Comparison of ENCODE assay signal across 24 cellular contexts in the genomic region with DNA sequence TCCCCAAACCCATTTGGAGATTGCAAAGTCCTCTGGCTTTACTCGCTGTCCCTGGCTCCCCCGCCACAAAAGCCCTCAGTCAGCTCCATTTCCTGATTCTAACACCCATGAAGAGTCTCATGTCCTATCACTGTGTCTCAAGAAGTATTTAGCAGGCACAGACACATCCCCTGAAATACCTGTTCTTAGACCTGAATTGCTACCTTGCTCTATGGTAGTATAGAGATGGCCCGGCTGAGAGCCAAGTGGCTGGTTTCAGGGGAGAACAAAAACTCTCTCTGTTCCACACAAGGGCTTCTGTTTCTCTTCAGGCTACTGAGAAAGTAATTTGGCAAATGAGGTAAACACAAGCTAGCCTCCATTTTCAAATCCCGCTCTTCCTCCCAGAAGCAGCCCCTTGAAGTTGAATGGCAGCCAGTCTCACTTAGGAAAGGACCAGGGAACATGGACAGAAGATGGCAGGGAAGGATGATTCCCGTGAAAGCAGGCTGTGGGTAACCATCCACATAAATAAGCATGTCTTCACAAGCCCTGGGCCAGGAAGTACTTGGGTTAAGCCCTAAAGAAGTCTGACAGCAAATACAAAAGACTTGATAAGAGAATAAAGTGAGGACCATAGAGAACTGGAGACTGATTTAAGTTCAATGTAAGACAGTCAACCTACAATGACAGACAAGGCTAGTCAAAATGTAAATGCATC.
DNase-seq lines count a peak whose midpoint lies in the region; ATAC-seq and TF ChIP-seq lines count a peak whose summit lies in the region.
"Had no signal": no experiment of that assay in that cellular context is flagged by ENCODE, and none has a peak within 500 bp of the region (broad histone marks: within the 10 kb centered on the region; RNA-seq: fewer than 3 reads in every experiment).

No MANE protein-coding gene starts in this region.

- peak overlapping the region; percentile 76 to 83 for H3K27ac ChIP-seq in breast epithelium
- H3K27ac ChIP-seq: stomach, transverse colon, WERI-Rb-1 had no signal

- H3K27me3 ChIP-seq in breast epithelium = no peaks in the 10 kb centered on the region
- H3K27me3 ChIP-seq: stomach, transverse colon had no signal

- H3K27me3 Mint-ChIP-seq in MCF 10A (ENCODE audit: insufficient read depth, unreplicated experiment) (no peaks in the 10 kb centered on the region), nephron progenitor cell (ENCODE audit: low read depth, poor library complexity) (peaks cover 11% of the 10 kb centered on the region), type B pancreatic cell (no peaks in the 10 kb centered on the region)

- H3K36me3 ChIP-seq in breast epithelium = no peaks in the 10 kb centered on the region
- H3K36me3 ChIP-seq: stomach, transverse colon, WERI-Rb-1 had no signal

- H3K9me3 ChIP-seq in breast epithelium = no peaks in the 10 kb centered on the region
- H3K9me3 ChIP-seq: stomach, transverse colon had no signal

- TF ChIP-seq CTCF in breast epithelium (IDR thresholded peaks at IDR 0.05) = no peak
- no peak for TF ChIP-seq CTCF in MCF 10A (IDR thresholded peaks at IDR 0.05; ENCODE audit: unreplicated experiment)
- TF ChIP-seq CTCF in epithelial cell of esophagus (IDR thresholded peaks at IDR 0.05; ENCODE audit: insufficient read depth, low read depth, low read length, missing control alignments) = no peak
- TF ChIP-seq CTCF in nephron progenitor cell (IDR thresholded peaks at IDR 0.05) = no peak
- TF ChIP-seq CTCF in type B pancreatic cell (conservative IDR thresholded peaks at IDR 0.05) = no peak

- H3K27ac Mint-ChIP-seq in MCF 10A (ENCODE audit: low read depth, unreplicated experiment) (no peak overlapping the region), nephron progenitor cell (peak overlapping the region; percentile 68), type B pancreatic cell (peak overlapping the region; percentile 97)
- H3K27ac Mint-ChIP-seq: activated CD8-positive, alpha-beta memory T cell treated with anti-CD3 and anti-CD28 coated beads, Interleukin-2, amount 10 ng/mL, durations not matched to agents 7 days and 5 days; activated naive CD4-positive, alpha-beta T cell treated with anti-CD3 and anti-CD28 coated beads for 36 hours; activated T-cell treated with anti-CD3 and anti-CD28 coated beads, Interleukin-2, amount 50 U/mL, for 72 hours; CD8-positive, alpha-beta memory T cell had no signal

- peak overlapping the region in 1 of 3 donors; percentile 8 for H3K4me3 ChIP-seq in breast epithelium
- H3K4me3 ChIP-seq in epithelial cell of esophagus (ENCODE audit: low read length) = no peak overlapping the region
- H3K4me3 ChIP-seq: stomach, transverse colon had no signal

- ATAC-seq in HG03342 (IDR thresholded peaks at IDR 0.05; ENCODE audit: unreplicated experiment) (no peak), GM18517 (IDR thresholded peaks at IDR 0.05; ENCODE audit: unreplicated experiment) (no peak), HG02938 (IDR thresholded peaks at IDR 0.05; ENCODE audit: unreplicated experiment) (no peak)
- ATAC-seq: activated CD8-positive, alpha-beta memory T cell treated with anti-CD3 and anti-CD28 coated beads, Interleukin-2, amount 10 ng/mL, durations not matched to agents 7 days and 5 days; activated T-cell treated with anti-CD3 and anti-CD28 coated beads, Interleukin-2, amount 50 U/mL, for 72 hours had no signal

- CTCF ChIA-PET in MCF 10A (lab: Yijun Ruan, JAX) = interaction anchor here (0.6 to 2.2 kb wide), 6 partner anchors 56 to 882 kb away, joined by 3 to 11 read pairs (median 6); no protein-coding TSS in a partner anchor

- H3K36me3 Mint-ChIP-seq in MCF 10A (ENCODE audit: insufficient read depth, unreplicated experiment) (no peaks in the 10 kb centered on the region), nephron progenitor cell (ENCODE audit: low read depth) (no peaks in the 10 kb centered on the region), type B pancreatic cell (peaks cover 3% of the 10 kb centered on the region)
- H3K36me3 Mint-ChIP-seq: activated CD8-positive, alpha-beta memory T cell treated with anti-CD3 and anti-CD28 coated beads, Interleukin-2, amount 10 ng/mL, durations not matched to agents 7 days and 5 days; CD8-positive, alpha-beta memory T cell had no signal

- H3K9me3 Mint-ChIP-seq in MCF 10A (ENCODE audit: unreplicated experiment) (no peaks in the 10 kb centered on the region), nephron progenitor cell (no peaks in the 10 kb centered on the region), type B pancreatic cell (peaks cover 4% of the 10 kb centered on the region)
- H3K9me3 Mint-ChIP-seq: activated naive CD4-positive, alpha-beta T cell treated with anti-CD3 and anti-CD28 coated beads for 36 hours; activated T-cell treated with anti-CD3 and anti-CD28 coated beads, Interleukin-2, amount 50 U/mL, for 72 hours; CD8-positive, alpha-beta memory T cell had no signal

- H3K4me3 Mint-ChIP-seq in MCF 10A (ENCODE audit: unreplicated experiment) (no peak overlapping the region), nephron progenitor cell (no peak overlapping the region), type B pancreatic cell (peak overlapping the region; percentile 80)
- H3K4me3 Mint-ChIP-seq: activated CD8-positive, alpha-beta memory T cell treated with anti-CD3 and anti-CD28 coated beads, Interleukin-2, amount 10 ng/mL, durations not matched to agents 7 days and 5 days; activated naive CD4-positive, alpha-beta T cell treated with anti-CD3 and anti-CD28 coated beads for 36 hours; activated T-cell treated with anti-CD3 and anti-CD28 coated beads, Interleukin-2, amount 50 U/mL, for 72 hours; CD8-positive, alpha-beta memory T cell had no signal

- no peaks in the 10 kb centered on the region for H3K4me1 ChIP-seq in breast epithelium
- H3K4me1 ChIP-seq: transverse colon had no signal

- no peak for TF ChIP-seq POLR2A in breast epithelium (IDR thresholded peaks at IDR 0.05)

- DNase-seq in breast epithelium (ENCODE audit: low spot score in 2 of 2) (peak in 1 of 2 donors; percentile 92), MCF 10A (ENCODE audit: unreplicated experiment) (no peak), epithelial cell of esophagus (ENCODE audit: low read depth) (peak; percentile 93), nephron progenitor cell (no peak), type B pancreatic cell (ENCODE audit: extremely low spot score, unreplicated experiment) (no peak)
- DNase-seq: activated CD4-positive, alpha-beta T cell treated with anti-CD3 and anti-CD28 coated beads, Interleukin-2, amount 50 U/mL, for 1 hour; activated CD8-positive, alpha-beta memory T cell treated with anti-CD3 and anti-CD28 coated beads, Interleukin-2, amount 10 ng/mL, durations not matched to agents 7 days and 5 days; activated naive CD4-positive, alpha-beta T cell treated with anti-CD3 and anti-CD28 coated beads for 36 hours; activated T-cell treated with anti-CD3 and anti-CD28 coated beads, Interleukin-2, amount 50 U/mL, for 72 hours; amygdala; CD8-positive, alpha-beta memory T cell; cortex of kidney; DMS79; H7; NCI-H1048; NCI-H1694 treated with DMSO at 0.1 percent for 48 hours; NCI-H2227 treated with DMSO at 0.1 percent for 48 hours; stimulated activated CD4-positive, alpha-beta T cell treated with anti-CD3 and anti-CD28 coated beads, Interleukin-4, amount 100 ng/mL, for 4 hours; stomach; transverse colon; WERI-Rb-1 had no signal

- POLR2A ChIA-PET in MCF 10A (lab: Yijun Ruan, JAX) = no interaction called here

- intact Hi-C loops in breast epithelium (cut with DNase I; ENCODE audit: low total_unique reads) (no loop called here), MCF 10A (cut with micrococcal nuclease) (no loop called here)

- BruUV-seq in MCF 10A (replicated peaks; lab: Mats Ljungman, UMichigan) = no TSS peak

- H3K4me1 Mint-ChIP-seq in MCF 10A (ENCODE audit: insufficient read depth, unreplicated experiment) = peaks cover 3% of the 10 kb centered on the region
- peaks cover 18% of the 10 kb centered on the region for H3K4me1 Mint-ChIP-seq in nephron progenitor cell
- peaks cover 33% of the 10 kb centered on the region for H3K4me1 Mint-ChIP-seq in type B pancreatic cell (ENCODE audit: unreplicated experiment)
- H3K4me1 Mint-ChIP-seq: activated CD8-positive, alpha-beta memory T cell treated with anti-CD3 and anti-CD28 coated beads, Interleukin-2, amount 10 ng/mL, durations not matched to agents 7 days and 5 days; CD8-positive, alpha-beta memory T cell had no signal
